8 cellular contexts compared by ENCODE assay signal in the genomic region with DNA sequence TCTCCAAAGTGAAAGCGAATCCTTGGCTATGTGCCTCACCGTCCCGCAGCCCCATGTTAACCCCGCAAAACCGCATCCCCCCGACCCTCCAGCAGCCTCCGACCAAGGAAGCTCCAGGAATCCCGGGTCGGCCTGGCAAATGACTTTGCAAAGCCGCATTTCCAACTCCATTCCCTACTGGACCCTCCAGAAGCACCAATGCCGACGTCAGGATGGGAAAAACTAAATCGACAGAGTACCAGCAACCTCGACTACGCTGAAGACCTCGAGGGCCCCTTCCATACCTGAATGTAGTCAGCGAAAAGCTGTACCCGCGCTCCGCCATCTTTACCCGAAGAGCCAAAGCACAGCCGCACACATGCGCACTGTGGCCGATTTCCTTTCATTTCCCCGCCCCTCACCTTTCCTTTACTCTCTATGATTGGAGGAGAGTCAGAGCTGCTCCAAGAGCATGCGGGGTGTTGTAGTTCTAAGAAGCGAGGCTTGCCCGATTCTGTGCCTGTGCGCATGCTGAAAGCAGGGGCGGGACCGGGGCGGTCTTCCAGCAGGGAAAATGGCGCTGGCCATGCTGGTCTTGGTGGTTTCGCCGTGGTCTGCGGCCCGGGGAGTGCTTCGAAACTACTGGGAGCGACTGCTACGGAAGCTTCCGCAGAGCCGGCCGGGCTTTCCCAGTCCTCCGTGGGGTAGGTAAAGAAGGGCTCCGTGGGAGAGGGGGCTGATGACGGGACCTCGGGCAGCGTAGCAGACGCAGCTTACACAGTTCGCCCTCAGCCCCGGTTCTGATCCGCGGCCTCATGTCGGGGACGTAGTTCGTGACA. TPM values are rescaled to one million over a fixed set of nuclear protein-coding genes. Genes with fewer than 3 reads are reported as not detected.
A peak's percentile ranks its signal among the peaks of the same experiment; 100 is the strongest.
DNase-seq lines count a peak whose midpoint lies in the region; ATAC-seq and TF ChIP-seq lines count a peak whose summit lies in the region.

MRPL32 (plus strand) TSS at position 543 of the 818 bp plus-strand sequence; CDS start at position 554, 11 bp downstream.
PSMA2 (minus strand) TSS at position 341 of the 818 bp plus-strand sequence; CDS start at position 325, 16 bp downstream.

- no peaks in the 10 kb centered on the region for H3K27me3 ChIP-seq in RWPE2 (ENCODE audit: insufficient read depth, poor library complexity, severe bottlenecking)

- H3K4me3 ChIP-seq in RWPE2 (ENCODE audit: severe bottlenecking) (peak within 1 kb of the TSS; percentile 52), fibroblast of mammary gland (ENCODE audit: control insufficient read depth, low read depth, low read length) (peak within 1 kb of the TSS; percentile 99)

- POLR2A ChIA-PET in naive thymus-derived CD8-positive, alpha-beta T cell (lab: Charles Lee), result interaction anchor here (0.6 to 4.0 kb wide), 16 partner anchors 9 to 1916 kb away, joined by 3 to 30 read pairs (median 4); partner anchors contain the start of genes C7orf25, COA1, MRPS24 and STK17A

- no peaks in the 10 kb centered on the region for H3K27me3 Mint-ChIP-seq in activated T-helper 2 cell treated with anti-CD3 and anti-CD28 coated beads, Interferon-gamma antibody, Interleukin-2, Interleukin-4, amounts not matched to agents 10 μg/mL and 5 μg/mL and 100 μg/mL, durations not matched to agents 14 hours and 24 hours and 36 hours (ENCODE audit: low read depth)
- no peaks in the 10 kb centered on the region for H3K27me3 Mint-ChIP-seq in naive thymus-derived CD8-positive, alpha-beta T cell

- peak within 1 kb of the TSS; percentile 45 for H3K27ac ChIP-seq in RWPE2 (ENCODE audit: poor library complexity, severe bottlenecking)

- H3K9me3 Mint-ChIP-seq in activated T-helper 2 cell treated with anti-CD3 and anti-CD28 coated beads, Interferon-gamma antibody, Interleukin-2, Interleukin-4, amounts not matched to agents 10 μg/mL and 5 μg/mL and 100 μg/mL, durations not matched to agents 14 hours and 24 hours and 36 hours, result no peaks in the 10 kb centered on the region
- H3K9me3 Mint-ChIP-seq in naive thymus-derived CD8-positive, alpha-beta T cell, result no peaks in the 10 kb centered on the region

- H3K36me3 Mint-ChIP-seq in activated T-helper 2 cell treated with anti-CD3 and anti-CD28 coated beads, Interferon-gamma antibody, Interleukin-2, Interleukin-4, amounts not matched to agents 10 μg/mL and 5 μg/mL and 100 μg/mL, durations not matched to agents 14 hours and 24 hours and 36 hours (ENCODE audit: low read depth), result peaks cover 70% of the 10 kb centered on the region
- peaks cover 0 to 28% (median 0%) of the 10 kb centered on the region in 3 donors for H3K36me3 Mint-ChIP-seq in naive thymus-derived CD8-positive, alpha-beta T cell

- peaks cover 53% of the 10 kb centered on the region for H3K4me1 Mint-ChIP-seq in activated T-helper 2 cell treated with anti-CD3 and anti-CD28 coated beads, Interferon-gamma antibody, Interleukin-2, Interleukin-4, amounts not matched to agents 10 μg/mL and 5 μg/mL and 100 μg/mL, durations not matched to agents 14 hours and 24 hours and 36 hours (ENCODE audit: low read depth)
- H3K4me1 Mint-ChIP-seq in naive thymus-derived CD8-positive, alpha-beta T cell, result peaks cover 24 to 81% (median 63%) of the 10 kb centered on the region in 4 donors

- ATAC-seq in RWPE2 (ENCODE audit: low read depth), result peak; percentile 99
- ATAC-seq in naive thymus-derived CD8-positive, alpha-beta T cell, result peak; percentile 99

- peaks cover 38% of the 10 kb centered on the region for H3K36me3 ChIP-seq in RWPE2 (ENCODE audit: low read depth)

- no peaks in the 10 kb centered on the region for H3K9me3 ChIP-seq in RWPE2 (ENCODE audit: severe bottlenecking)

- H3K27ac Mint-ChIP-seq in activated T-helper 2 cell treated with anti-CD3 and anti-CD28 coated beads, Interferon-gamma antibody, Interleukin-2, Interleukin-4, amounts not matched to agents 10 μg/mL and 5 μg/mL and 100 μg/mL, durations not matched to agents 14 hours and 24 hours and 36 hours, result peak within 1 kb of the TSS; percentile 99
- peak within 1 kb of the TSS; percentile 96 to 99 (median 98) for H3K27ac Mint-ChIP-seq in naive thymus-derived CD8-positive, alpha-beta T cell

- peak within 1 kb of the TSS; percentile 100 for H3K4me3 Mint-ChIP-seq in activated T-helper 2 cell treated with anti-CD3 and anti-CD28 coated beads, Interferon-gamma antibody, Interleukin-2, Interleukin-4, amounts not matched to agents 10 μg/mL and 5 μg/mL and 100 μg/mL, durations not matched to agents 14 hours and 24 hours and 36 hours (ENCODE audit: low read depth)
- H3K4me3 Mint-ChIP-seq in naive thymus-derived CD8-positive, alpha-beta T cell, result peak within 1 kb of the TSS; percentile 89 to 100 (median 99)

- peaks cover 19% of the 10 kb centered on the region for H3K4me1 ChIP-seq in RWPE2 (ENCODE audit: insufficient read depth, poor library complexity, severe bottlenecking)

- peak; percentile 98 for DNase-seq in EH (ENCODE audit: low read depth)
- peak; percentile 100 for DNase-seq in H4 (ENCODE audit: low spot score)
- DNase-seq in LoVo (ENCODE audit: low spot score), result peak; percentile 100
- DNase-seq in RWPE2 (ENCODE audit: low spot score), result peak; percentile 95
- peak; percentile 94 for DNase-seq in activated T-helper 2 cell treated with anti-CD3 and anti-CD28 coated beads, Interferon-gamma antibody, Interleukin-2, Interleukin-4, amounts not matched to agents 10 μg/mL and 5 μg/mL and 100 μg/mL, durations not matched to agents 14 hours and 24 hours and 36 hours (ENCODE audit: low spot score)
- DNase-seq in fibroblast of mammary gland (ENCODE audit: low read depth), result peak; percentile 97
- DNase-seq in naive thymus-derived CD8-positive, alpha-beta T cell, result peak; percentile 81 to 97 (median 94)
- DNase-seq in stimulated activated naive CD4-positive, alpha-beta T cell (lab: John Stamatoyannopoulos, UW), result peak; percentile 86 to 96 (median 92)

- intact Hi-C loops in activated T-helper 2 cell treated with anti-CD3 and anti-CD28 coated beads, Interferon-gamma antibody, Interleukin-2, Interleukin-4, amounts not matched to agents 10 μg/mL and 5 μg/mL and 100 μg/mL, durations not matched to agents 14 hours and 24 hours and 36 hours (cut with micrococcal nuclease), result loop anchor here (1.0 to 10.0 kb wide), 5 partner anchors 20 to 907 kb away; partner anchors contain the start of gene C7orf25

- TF ChIP-seq CTCF in RWPE2 (IDR thresholded peaks at IDR 0.05; ENCODE audit: poor library complexity, severe bottlenecking), result no peak
- no peak for TF ChIP-seq CTCF in fibroblast of mammary gland (conservative IDR thresholded peaks at IDR 0.05; ENCODE audit: control insufficient read depth, insufficient read depth, low read depth, low read length)

RNA-seq across cellular contexts. Expression of gene MRPL32, which starts in this region (rescaled TPM):
- 114 and 145 TPM in 2 replicates for total RNA-seq in H4 (2014; rRNA removed; shearing (Covaris generic))
- 68.8 and 70.0 TPM in 2 replicates for total RNA-seq in activated T-helper 2 cell treated with anti-CD3 and anti-CD28 coated beads, Interferon-gamma antibody, Interleukin-2, Interleukin-4, amounts not matched to agents 10 μg/mL and 5 μg/mL and 100 μg/mL, durations not matched to agents 14 hours and 24 hours and 36 hours
- total RNA-seq in naive thymus-derived CD8-positive, alpha-beta T cell, result 10 to 100 TPM; 55.1 to 59.2 TPM
- polyA plus RNA-seq in naive thymus-derived CD8-positive, alpha-beta T cell, result 10 to 100 TPM; 27.6 to 43.5 (median 30.7) TPM

RNA-seq across cellular contexts. Expression of gene PSMA2, which starts in this region (rescaled TPM):
- total RNA-seq in H4 (2014; rRNA removed; shearing (Covaris generic)), result 653 and 656 TPM in 2 replicates
- 204 and 218 TPM in 2 replicates for total RNA-seq in activated T-helper 2 cell treated with anti-CD3 and anti-CD28 coated beads, Interferon-gamma antibody, Interleukin-2, Interleukin-4, amounts not matched to agents 10 μg/mL and 5 μg/mL and 100 μg/mL, durations not matched to agents 14 hours and 24 hours and 36 hours
- 10 to 100 TPM; 39.6 to 45.2 TPM for total RNA-seq in naive thymus-derived CD8-positive, alpha-beta T cell
- polyA plus RNA-seq in naive thymus-derived CD8-positive, alpha-beta T cell, result 100 to 1,000 TPM; 199 to 265 (median 216) TPM

Comparison
In these comparisons a context has a peak if more than half of its experiments do, and no peak if none do; other contexts are left out.
1. Peak in every context shown above with its lines: DNase-seq, ATAC-seq, H3K4me3 ChIP-seq and H3K27ac ChIP-seq.